ENCODE assay signal across 16 cellular contexts in genomic region chr5:89351232-89351631, GRCh38.
DNase-seq lines count a peak whose midpoint lies in the region; ATAC-seq, FAIRE-seq and TF ChIP-seq lines count a peak whose summit lies in the region.
"Had no signal": no experiment of that assay in that cellular context is flagged by ENCODE, and none has a peak within 500 bp of the region (broad histone marks: within the 10 kb centered on the region; RNA-seq: fewer than 3 reads in every experiment).

No MANE protein-coding gene starts in this region.

- no peak overlapping the region for H3K18ac ChIP-seq in mesenchymal stem cell (ENCODE audit: low read depth in 1 of 2, low read length in 2 of 2)

- no peak overlapping the region for H2BK15ac ChIP-seq in mesenchymal stem cell (ENCODE audit: low read depth, poor library complexity, severe bottlenecking)

- no peaks in the 10 kb centered on the region for H3K9me3 ChIP-seq in mesenchymal stem cell (ENCODE audit: control insufficient read depth, low read length)

- no peak for FAIRE-seq in urothelium cell line (lab: Jason Lieb, UNC)

- H3K9ac ChIP-seq in mesenchymal stem cell (ENCODE audit: low read length) = no peak overlapping the region

- H2BK12ac ChIP-seq in mesenchymal stem cell (ENCODE audit: low read length in 2 of 2) = no peak overlapping the region

- H3K27ac ChIP-seq in brain microvascular endothelial cell = peak overlapping the region; percentile 83
- H3K27ac ChIP-seq in mesenchymal stem cell (ENCODE audit: low read length, poor library complexity, severe bottlenecking) = no peak overlapping the region
- H3K27ac ChIP-seq: RWPE1 had no signal

- ATAC-seq in HG03439 (IDR thresholded peaks at IDR 0.05; ENCODE audit: unreplicated experiment) (no peak), GM19455 (IDR thresholded peaks at IDR 0.05; ENCODE audit: unreplicated experiment) (no peak), HG03280 (IDR thresholded peaks at IDR 0.05; ENCODE audit: unreplicated experiment) (no peak)

- H3K36me3 ChIP-seq in brain microvascular endothelial cell (replicated peaks) (no peaks in the 10 kb centered on the region), mesenchymal stem cell (ENCODE audit: control insufficient read depth in 1 of 2, insufficient read depth in 2 of 2, low read depth in 1 of 2, low read length in 2 of 2) (no peaks in the 10 kb centered on the region)

- H3K4me3 ChIP-seq in brain microvascular endothelial cell (ENCODE audit: low read depth, low read length) = no peak overlapping the region
- no peak overlapping the region for H3K4me3 ChIP-seq in mesenchymal stem cell (ENCODE audit: insufficient read depth in 1 of 2, low read depth in 1 of 2, low read length in 2 of 2)

- peak; percentile 19 for DNase-seq in Daoy (ENCODE audit: low read depth)
- peak; percentile 76 for DNase-seq in HT1080 (ENCODE audit: low read depth)
- peak; percentile 71 for DNase-seq in brain microvascular endothelial cell
- peak; percentile 90 for DNase-seq in mesenchymal stem cell
- no peak for DNase-seq in urothelium cell line (ENCODE audit: low spot score)
- DNase-seq: activated CD4-positive, alpha-beta T cell treated with anti-CD3 and anti-CD28 coated beads, Interleukin-2, amount 50 U/mL, for 1 hour; amygdala; CD4-positive, alpha-beta T cell; NCI-H1417; NCI-H510A treated with DMSO at 0.1 percent for 48 hours; stimulated activated CD4-positive, alpha-beta T cell treated with anti-CD3 and anti-CD28 coated beads, Interleukin-2, amount 100 ng/mL, for 48 hours; stimulated activated naive CD4-positive, alpha-beta T cell treated with Interleukin-2 at 50 U/mL for 16 hours had no signal

- no peak overlapping the region for H3K23ac ChIP-seq in mesenchymal stem cell (ENCODE audit: low read length in 2 of 2)

- no peak overlapping the region for H2BK120ac ChIP-seq in mesenchymal stem cell (ENCODE audit: low read depth, low read length)

- no peak overlapping the region for H3K4me2 ChIP-seq in mesenchymal stem cell (ENCODE audit: low read length, poor library complexity, severe bottlenecking)

- H4K8ac ChIP-seq in mesenchymal stem cell (ENCODE audit: low read length) = no peak overlapping the region

- in situ Hi-C loops in brain microvascular endothelial cell (cut with HindIII; ENCODE audit: low pct_ligation_motif_present, low sequenced_read_pairs) = no loop called here

- no peak overlapping the region for H2AFZ ChIP-seq in mesenchymal stem cell (ENCODE audit: low read depth, low read length)

- no peaks in the 10 kb centered on the region for H3K79me1 ChIP-seq in mesenchymal stem cell (replicated peaks; ENCODE audit: low read length, poor library complexity, severe bottlenecking)

- TF ChIP-seq CTCF in brain microvascular endothelial cell (IDR thresholded peaks at IDR 0.05; ENCODE audit: low read depth, low read length, missing control alignments) = no peak

- WGBS in mesenchymal stem cell = 37% methylated on average over 3 of the region's 4 CpGs

- H2AK5ac ChIP-seq in mesenchymal stem cell (ENCODE audit: low read length, severe bottlenecking) = no peak overlapping the region

- no peaks in the 10 kb centered on the region for H3K4me1 ChIP-seq in mesenchymal stem cell (ENCODE audit: control insufficient read depth, insufficient read depth, low read depth, low read length)

- no peak overlapping the region for H3K4ac ChIP-seq in mesenchymal stem cell (ENCODE audit: low read depth in 1 of 2, low read length in 2 of 2)

- H2BK5ac ChIP-seq in mesenchymal stem cell (ENCODE audit: low read depth, low read length, poor library complexity, severe bottlenecking) = no peak overlapping the region

- H3K27me3 ChIP-seq in brain microvascular endothelial cell (replicated peaks) = no peaks in the 10 kb centered on the region
- H3K27me3 ChIP-seq in mesenchymal stem cell (ENCODE audit: control insufficient read depth in 1 of 2, insufficient read depth in 1 of 2, low read length in 2 of 2) = no peaks in the 10 kb centered on the region

- H4K91ac ChIP-seq in mesenchymal stem cell (ENCODE audit: low read length) = no peak overlapping the region

- H3K14ac ChIP-seq in mesenchymal stem cell (ENCODE audit: low read length in 2 of 2) = no peak overlapping the region
